Comparison of ENCODE assay signal across 9 cellular contexts in the genomic region with DNA sequence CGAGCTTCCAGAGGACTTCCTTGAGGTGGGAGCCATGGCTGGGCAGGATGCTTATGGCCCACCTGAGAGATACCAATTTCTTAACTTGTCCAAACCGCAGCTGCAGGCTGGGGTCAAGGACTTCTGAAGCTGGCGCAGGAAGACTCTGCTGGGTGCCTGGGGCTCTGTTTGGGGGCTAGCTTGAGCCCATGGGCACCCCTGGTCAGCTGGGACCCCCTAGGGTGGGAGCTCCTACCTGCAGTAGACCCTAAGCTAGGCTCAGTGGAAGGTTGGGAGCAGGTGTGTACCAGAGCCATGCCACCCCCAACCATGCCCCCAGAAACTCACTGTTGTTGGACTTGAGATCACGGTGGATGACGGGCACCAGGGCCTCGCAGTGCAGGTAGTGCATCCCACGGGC. TPM values are rescaled to one million over a fixed set of nuclear protein-coding genes. Genes with fewer than 3 reads are reported as not detected.
DNase-seq lines count a peak whose midpoint lies in the region; ATAC-seq and TF ChIP-seq lines count a peak whose summit lies in the region.
"Had no signal": no experiment of that assay in that cellular context is flagged by ENCODE, and none has a peak within 500 bp of the region (broad histone marks: within the 10 kb centered on the region; RNA-seq: fewer than 3 reads in every experiment).

No MANE protein-coding gene starts in this region.

- H3K27me3 ChIP-seq in DND-41 (ENCODE audit: insufficient read depth, low read length, poor library complexity) (no peaks in the 10 kb centered on the region), RWPE2 (ENCODE audit: insufficient read depth, poor library complexity, severe bottlenecking) (no peaks in the 10 kb centered on the region), esophagus muscularis mucosa (no peaks in the 10 kb centered on the region), rectal smooth muscle tissue (ENCODE audit: control insufficient read depth, insufficient read depth, low read length) (no peaks in the 10 kb centered on the region)

- H2AFZ ChIP-seq in DND-41 (ENCODE audit: low read depth, low read length): no peak overlapping the region

- ATAC-seq in DND-41 (ENCODE audit: insufficient read depth, low read depth): no peak
- ATAC-seq in RWPE2 (ENCODE audit: low read depth): no peak
- ATAC-seq in HG03378 (IDR thresholded peaks at IDR 0.05; ENCODE audit: unreplicated experiment): no peak

- H3K4me1 ChIP-seq in DND-41 (ENCODE audit: insufficient read depth, low read length): peaks cover 52% of the 10 kb centered on the region
- no peaks in the 10 kb centered on the region for H3K4me1 ChIP-seq in RWPE2 (ENCODE audit: insufficient read depth, poor library complexity, severe bottlenecking)
- H3K4me1 ChIP-seq in esophagus muscularis mucosa: peaks cover 64 to 81% (median 78%) of the 10 kb centered on the region in 4 donors
- H3K4me1 ChIP-seq in rectal smooth muscle tissue (ENCODE audit: control insufficient read depth, insufficient read depth, low read length): peaks cover 18% of the 10 kb centered on the region

- H3K9me3 ChIP-seq in DND-41 (ENCODE audit: insufficient read depth, low read length, severe bottlenecking) (no peaks in the 10 kb centered on the region), RWPE2 (ENCODE audit: severe bottlenecking) (no peaks in the 10 kb centered on the region), esophagus muscularis mucosa (no peaks in the 10 kb centered on the region)

- H3K27ac ChIP-seq in DND-41 (ENCODE audit: low read length) (peak overlapping the region; percentile 58; the same call in 1 of the 2 replicates), RWPE2 (ENCODE audit: poor library complexity, severe bottlenecking) (peak overlapping the region; percentile 81), esophagus muscularis mucosa (replicated peaks in 1 of 4) (peak overlapping the region; percentile 87 to 97 (median 96)), rectal smooth muscle tissue (ENCODE audit: low read depth, low read length) (peak overlapping the region; percentile 92)

- DNase-seq in DND-41 (no peak), RWPE2 (ENCODE audit: low spot score) (no peak), esophagus muscularis mucosa (ENCODE audit: extremely low spot score) (no peak), NCI-H2029 (lab: John Stamatoyannopoulos, UW) (no peak), NCI-H2107 (lab: John Stamatoyannopoulos, UW) (no peak), AG08395 (ENCODE audit: low spot score) (no peak)
- DNase-seq: NCI-H345 had no signal

- peak overlapping the region in 1 of 2 experiments; percentile 99; a peak in 2 of 4 replicates for H3K4me3 ChIP-seq in DND-41 (ENCODE audit: low read depth in 1 of 2, low read length in 2 of 2)
- peak overlapping the region; percentile 54 for H3K4me3 ChIP-seq in RWPE2 (ENCODE audit: severe bottlenecking)
- peak overlapping the region; percentile 72 to 96 (median 80) for H3K4me3 ChIP-seq in esophagus muscularis mucosa
- H3K4me3 ChIP-seq in rectal smooth muscle tissue (ENCODE audit: low read length): peak overlapping the region; percentile 96

- H4K20me1 ChIP-seq in DND-41 (ENCODE audit: insufficient read depth, low read length): peaks cover 33% of the 10 kb centered on the region

- H3K36me3 ChIP-seq in DND-41 (ENCODE audit: insufficient read depth, low read length) (peaks cover 65% of the 10 kb centered on the region), RWPE2 (ENCODE audit: low read depth) (0 out of 2 replicates have a peak, but pooled peaks cover 4% of the 10 kb centered on the region), esophagus muscularis mucosa (peaks cover 10 to 47% (median 41%) of the 10 kb centered on the region in 4 donors), rectal smooth muscle tissue (ENCODE audit: control insufficient read depth, insufficient read depth, low read length) (peaks cover 18% of the 10 kb centered on the region)

- TF ChIP-seq CTCF in DND-41 (IDR thresholded peaks at IDR 0.05; ENCODE audit: borderline replicate concordance, extremely low read depth, low read length, poor library complexity, severe bottlenecking) (no peak), RWPE2 (IDR thresholded peaks at IDR 0.05; ENCODE audit: poor library complexity, severe bottlenecking) (no peak), esophagus muscularis mucosa (IDR thresholded peaks at IDR 0.05) (no peak)

- intact Hi-C loops in esophagus muscularis mucosa (cut with DNase I): no loop called here

- 43% methylated on average over 1 of the region's 7 CpGs for WGBS in esophagus muscularis mucosa

- peak overlapping the region; percentile 84 for H3K9ac ChIP-seq in DND-41 (ENCODE audit: low read depth, low read length)
- H3K9ac ChIP-seq in rectal smooth muscle tissue (ENCODE audit: low read length): no peak overlapping the region

- peak overlapping the region; percentile 86 for H3K4me2 ChIP-seq in DND-41 (ENCODE audit: insufficient read depth, low read length)

- no peak for TF ChIP-seq POLR2A in esophagus muscularis mucosa (IDR thresholded peaks at IDR 0.05; ENCODE audit: low read depth)

- H3K79me2 ChIP-seq in DND-41 (ENCODE audit: insufficient read depth, low read length): peaks cover 81% of the 10 kb centered on the region

- no peak for TF ChIP-seq EP300 in esophagus muscularis mucosa (IDR thresholded peaks at IDR 0.05)

RNA-seq across cellular contexts. Expression of a gene that starts 1.3 kb away (rescaled TPM):
- 10 to 100 TPM; 29.9 to 41.7 (median 37.6) TPM for total RNA-seq in esophagus muscularis mucosa

RNA-seq across cellular contexts. Expression of a gene that starts 2.9 kb away (rescaled TPM):
- 10 to 100 TPM; 21.4 to 43.1 (median 27.1) TPM for total RNA-seq in esophagus muscularis mucosa

RNA-seq across cellular contexts. Expression of a gene that starts 17.1 kb away (rescaled TPM):
- total RNA-seq in esophagus muscularis mucosa: 1 to 10 TPM in 3 of 4 donors, under 1 TPM in 1; 0.99 to 1.2 (median 1.2) TPM

RNA-seq across cellular contexts. Expression of a gene that starts 25.2 kb away (rescaled TPM):
- 10 to 100 TPM; 40.7 to 56.3 (median 45.8) TPM for total RNA-seq in esophagus muscularis mucosa

RNA-seq across cellular contexts. Expression of a gene that starts 36.8 kb away (rescaled TPM):
- total RNA-seq in esophagus muscularis mucosa: 100 to 1,000 TPM; 186 to 472 (median 293) TPM
